Comparison of ENCODE assay signal across 23 cellular contexts in genomic region chr10:10544890-10545289, GRCh38.
"Had no signal": no experiment of that assay in that cellular context is flagged by ENCODE, and none has a peak within 500 bp of the region (broad histone marks: within the 10 kb centered on the region; RNA-seq: fewer than 3 reads in every experiment).

No MANE protein-coding gene starts in this region.

- H3K27ac ChIP-seq: pancreas, psoas muscle, right lobe of liver, sigmoid colon, stomach, thoracic aorta, thyroid gland, tibial nerve, upper lobe of left lung, vagina had no signal

- ATAC-seq: naive thymus-derived CD4-positive, alpha-beta T cell; natural killer cell; pancreas; psoas muscle; right cardiac atrium; right lobe of liver; stimulated activated effector memory CD8-positive, alpha-beta T cell treated with anti-CD3 and anti-CD28 coated beads, Interleukin-12 subunit alpha, Interleukin-12 subunit beta, amount 100 ng/mL, for 72 hours; stimulated activated naive B cell treated with anti-CD40 and anti-IgM and Interleukin-4, amounts not matched to agents 10 μg/mL and 1 μg/mL and 100 μg/mL, for 72 hours had no signal

- H3K4me1 ChIP-seq: pancreas, psoas muscle, right lobe of liver, stomach, thyroid gland, tibial nerve, upper lobe of left lung, vagina had no signal

- H3K4me3 ChIP-seq: pancreas, psoas muscle, right lobe of liver, sigmoid colon, stomach, thoracic aorta, thyroid gland, tibial nerve, upper lobe of left lung, vagina had no signal

- H3K36me3 ChIP-seq: pancreas, right lobe of liver, sigmoid colon, stomach, thoracic aorta, thyroid gland, tibial nerve, upper lobe of left lung, vagina had no signal

- H3K9me3 ChIP-seq: pancreas, psoas muscle, right lobe of liver, sigmoid colon, stomach, thoracic aorta, thyroid gland, tibial nerve, upper lobe of left lung, vagina had no signal

- H3K27me3 ChIP-seq: pancreas, right lobe of liver, sigmoid colon, stomach, thyroid gland, tibial nerve, upper lobe of left lung, vagina had no signal

- DNase-seq: naive thymus-derived CD4-positive, alpha-beta T cell; natural killer cell; occipital lobe; pancreas; psoas muscle; right cardiac atrium; right lobe of liver; sigmoid colon; small intestine; stimulated activated CD4-positive, alpha-beta T cell treated with anti-CD3 and anti-CD28 coated beads, Interleukin-15, amount 100 ng/mL, for 24 hours; stimulated activated CD4-positive, alpha-beta T cell treated with anti-CD3 and anti-CD28 coated beads, Interleukin-2, amount 100 ng/mL, for 24 hours; stimulated activated CD4-positive, alpha-beta T cell treated with anti-CD3 and anti-CD28 coated beads, Interleukin-2, amount 100 ng/mL, for 48 hours; stimulated activated CD4-positive, alpha-beta T cell treated with anti-CD3 and anti-CD28 coated beads, Interleukin-4, amount 100 ng/mL, for 24 hours; stimulated activated naive B cell treated with anti-CD40 and anti-IgM and Interleukin-4, amounts not matched to agents 10 μg/mL and 1 μg/mL and 100 μg/mL, for 72 hours; stimulated activated naive CD4-positive, alpha-beta T cell treated with Interleukin-2 at 50 U/mL for 16 hours; stomach; thyroid gland; trophoblast cell; upper lobe of left lung had no signal
